ENCODE assay signal across 11 cellular contexts in genomic region chrX:155632424-155633100, GRCh38. TPM values are rescaled to one million over a fixed set of nuclear protein-coding genes. Genes with fewer than 3 reads are reported as not detected.
DNase-seq lines count a peak whose midpoint lies in the region; ATAC-seq and TF ChIP-seq lines count a peak whose summit lies in the region.
"Had no signal": no experiment of that assay in that cellular context is flagged by ENCODE, and none has a peak within 500 bp of the region (broad histone marks: within the 10 kb centered on the region; RNA-seq: fewer than 3 reads in every experiment).

No MANE protein-coding gene starts in this region.

- no peaks in the 10 kb centered on the region for H3K79me2 ChIP-seq in KMS-11 (ENCODE audit: insufficient read depth, low read depth)

- no peaks in the 10 kb centered on the region for H3K36me3 ChIP-seq in KMS-11 (ENCODE audit: insufficient read depth)

- no peaks in the 10 kb centered on the region for H4K20me1 ChIP-seq in KMS-11 (ENCODE audit: insufficient read depth)

- H3K4me3 ChIP-seq in KMS-11 (IDR thresholded peaks at IDR 0.05; ENCODE audit: insufficient read depth, low read depth, low read length) (no peak overlapping the region), astrocyte of the spinal cord (ENCODE audit: low read depth, low read length) (no peak overlapping the region)

- TF ChIP-seq CTCF in KMS-11 (conservative IDR thresholded peaks at IDR 0.05; ENCODE audit: low read depth, low read length): no peak
- TF ChIP-seq CTCF in astrocyte of the spinal cord (IDR thresholded peaks at IDR 0.05; ENCODE audit: low read depth, low read length): no peak

- H3K9ac ChIP-seq in KMS-11: no peak overlapping the region

- H3K9me3 Mint-ChIP-seq in activated CD4-positive, alpha-beta T cell treated with anti-CD3 and anti-CD28 coated beads, Interleukin-2, amount 10 ng/mL, durations not matched to agents 7 days and 5 days: peaks cover 10% of the 10 kb centered on the region

- CTCF ChIA-PET in activated CD4-positive, alpha-beta T cell treated with anti-CD3 and anti-CD28 coated beads, Interleukin-2, amount 10 ng/mL, durations not matched to agents 7 days and 5 days (lab: Charles Lee): interaction anchor here (1.0 kb wide), 1 partner anchor 9 kb away, joined by 3 read pairs; no protein-coding TSS in a partner anchor

- H3K27ac ChIP-seq in KMS-11 (no peak overlapping the region), caudate nucleus (ENCODE audit: low read depth, low read length) (no peak overlapping the region)

- H3K27me3 Mint-ChIP-seq in activated CD4-positive, alpha-beta T cell treated with anti-CD3 and anti-CD28 coated beads, Interleukin-2, amount 10 ng/mL, durations not matched to agents 7 days and 5 days: no peaks in the 10 kb centered on the region

- peak overlapping the region; percentile 18; the same call in 1 of the 2 replicates for H3K4me2 ChIP-seq in KMS-11

- POLR2A ChIA-PET in activated CD4-positive, alpha-beta T cell treated with anti-CD3 and anti-CD28 coated beads, Interleukin-2, amount 10 ng/mL, durations not matched to agents 7 days and 5 days (lab: Charles Lee): no interaction called here

- ATAC-seq in stimulated activated naive CD8-positive, alpha-beta T cell treated with anti-CD3 and anti-CD28 coated beads, Interleukin-15, Interleukin-2, amounts not matched to agents 100 U/mL and 50 U/mL, for 24 hours: peak; percentile 71

- H3K27ac Mint-ChIP-seq in activated CD4-positive, alpha-beta T cell treated with anti-CD3 and anti-CD28 coated beads, Interleukin-2, amount 10 ng/mL, durations not matched to agents 7 days and 5 days: peak overlapping the region; percentile 87

- H3K27me3 ChIP-seq in KMS-11 (ENCODE audit: insufficient read depth, low read depth): no peaks in the 10 kb centered on the region

- in situ Hi-C loops in astrocyte of the spinal cord (cut with HindIII; ENCODE audit: low sequenced_read_pairs): no loop called here

- peaks cover 13% of the 10 kb centered on the region for H3K4me1 Mint-ChIP-seq in activated CD4-positive, alpha-beta T cell treated with anti-CD3 and anti-CD28 coated beads, Interleukin-2, amount 10 ng/mL, durations not matched to agents 7 days and 5 days

- H3K36me3 Mint-ChIP-seq in activated CD4-positive, alpha-beta T cell treated with anti-CD3 and anti-CD28 coated beads, Interleukin-2, amount 10 ng/mL, durations not matched to agents 7 days and 5 days (ENCODE audit: low read depth): peaks cover 9% of the 10 kb centered on the region

- no peak overlapping the region for H2AFZ ChIP-seq in KMS-11 (ENCODE audit: low read depth)

- DNase-seq in activated CD4-positive, alpha-beta T cell treated with anti-CD3 and anti-CD28 coated beads, Interleukin-2, amount 10 ng/mL, durations not matched to agents 7 days and 5 days: peak; percentile 18
- no peak for DNase-seq in activated CD4-positive, alpha-beta T cell treated with anti-CD3 and anti-CD28 coated beads for 48 hours
- peak; percentile 8 for DNase-seq in astrocyte of the spinal cord (ENCODE audit: low read depth, low spot score)
- no peak for DNase-seq in stimulated activated naive CD8-positive, alpha-beta T cell treated with anti-CD3 and anti-CD28 coated beads, Interleukin-15, Interleukin-2, amounts not matched to agents 100 U/mL and 50 U/mL, for 24 hours
- no peak for DNase-seq in NCI-H226
- no peak for DNase-seq in NCI-H1105 treated with DMSO at 0.1 percent for 48 hours (lab: John Stamatoyannopoulos, UW)
- no peak for DNase-seq in caudate nucleus (lab: John Stamatoyannopoulos, UW)
- DNase-seq: activated gamma-delta T cell treated with Interleukin-2 at 50 U/mL for 16 hours; NCI-H446 treated with DMSO at 0.1 percent for 48 hours; stimulated activated CD4-positive, alpha-beta T cell treated with anti-CD3 and anti-CD28 coated beads, Interleukin-4, amount 100 ng/mL, for 1 hour had no signal

- no peaks in the 10 kb centered on the region for H3K4me1 ChIP-seq in KMS-11 (ENCODE audit: low read depth, poor library complexity, severe bottlenecking)

- peak overlapping the region; percentile 48 for H3K4me3 Mint-ChIP-seq in activated CD4-positive, alpha-beta T cell treated with anti-CD3 and anti-CD28 coated beads, Interleukin-2, amount 10 ng/mL, durations not matched to agents 7 days and 5 days

RNA-seq across cellular contexts. Expression of gene TMLHE, which starts 19.8 kb away (rescaled TPM):
- total RNA-seq in activated CD4-positive, alpha-beta T cell treated with anti-CD3 and anti-CD28 coated beads, Interleukin-2, amount 10 ng/mL, durations not matched to agents 7 days and 5 days: 10 to 100 TPM; 13.1 to 13.9 TPM

RNA-seq across cellular contexts. Expression of gene SPRY3, which starts 20.2 kb away (rescaled TPM):
- under 1 TPM; 0.47 to 0.50 TPM for total RNA-seq in activated CD4-positive, alpha-beta T cell treated with anti-CD3 and anti-CD28 coated beads, Interleukin-2, amount 10 ng/mL, durations not matched to agents 7 days and 5 days

Comparison
In these comparisons a context has a peak if more than half of its experiments do, and no peak if none do; other contexts are left out.
1. DNase-seq: peak in activated CD4-positive, alpha-beta T cell treated with anti-CD3 and anti-CD28 coated beads, Interleukin-2, amount 10 ng/mL, durations not matched to agents 7 days and 5 days (single experiment) and astrocyte of the spinal cord (single experiment); none in activated CD4-positive, alpha-beta T cell treated with anti-CD3 and anti-CD28 coated beads for 48 hours (single experiment), stimulated activated naive CD8-positive, alpha-beta T cell treated with anti-CD3 and anti-CD28 coated beads, Interleukin-15, Interleukin-2, amounts not matched to agents 100 U/mL and 50 U/mL, for 24 hours (single experiment), NCI-H226 (single experiment), NCI-H1105 treated with DMSO at 0.1 percent for 48 hours (single experiment) and caudate nucleus (0 of 61).